ENCODE assay signal across 1 cellular context in genomic region chr12:39240144-39240486, GRCh38.
TF ChIP-seq lines count a peak whose summit lies in the region.

No MANE protein-coding gene starts in this region.

TF ChIP-seq in HepG2, 621 proteins besides CTCF, POLR2A, EP300 and RAD21 (continued from another document):
- TF ChIP-seq, protein P1, sequence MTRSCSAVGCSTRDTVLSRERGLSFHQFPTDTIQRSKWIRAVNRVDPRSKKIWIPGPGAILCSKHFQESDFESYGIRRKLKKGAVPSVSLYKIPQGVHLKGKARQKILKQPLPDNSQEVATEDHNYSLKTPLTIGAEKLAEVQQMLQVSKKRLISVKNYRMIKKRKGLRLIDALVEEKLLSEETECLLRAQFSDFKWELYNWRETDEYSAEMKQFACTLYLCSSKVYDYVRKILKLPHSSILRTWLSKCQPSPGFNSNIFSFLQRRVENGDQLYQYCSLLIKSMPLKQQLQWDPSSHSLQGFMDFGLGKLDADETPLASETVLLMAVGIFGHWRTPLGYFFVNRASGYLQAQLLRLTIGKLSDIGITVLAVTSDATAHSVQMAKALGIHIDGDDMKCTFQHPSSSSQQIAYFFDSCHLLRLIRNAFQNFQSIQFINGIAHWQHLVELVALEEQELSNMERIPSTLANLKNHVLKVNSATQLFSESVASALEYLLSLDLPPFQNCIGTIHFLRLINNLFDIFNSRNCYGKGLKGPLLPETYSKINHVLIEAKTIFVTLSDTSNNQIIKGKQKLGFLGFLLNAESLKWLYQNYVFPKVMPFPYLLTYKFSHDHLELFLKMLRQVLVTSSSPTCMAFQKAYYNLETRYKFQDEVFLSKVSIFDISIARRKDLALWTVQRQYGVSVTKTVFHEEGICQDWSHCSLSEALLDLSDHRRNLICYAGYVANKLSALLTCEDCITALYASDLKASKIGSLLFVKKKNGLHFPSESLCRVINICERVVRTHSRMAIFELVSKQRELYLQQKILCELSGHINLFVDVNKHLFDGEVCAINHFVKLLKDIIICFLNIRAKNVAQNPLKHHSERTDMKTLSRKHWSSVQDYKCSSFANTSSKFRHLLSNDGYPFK (CRISPR knock-in tag; IDR thresholded peaks at IDR 0.05; ENCODE audit: borderline replicate concordance): no peak
